In genomic region chr10:114664127-114664526, GRCh38 we compare ENCODE assay signal across 32 cellular contexts. TPM values are rescaled to one million over a fixed set of nuclear protein-coding genes. Genes with fewer than 3 reads are reported as not detected.
DNase-seq lines count a peak whose midpoint lies in the region; ATAC-seq, FAIRE-seq and TF ChIP-seq lines count a peak whose summit lies in the region.
"Had no signal": no experiment of that assay in that cellular context is flagged by ENCODE, and none has a peak within 500 bp of the region (broad histone marks: within the 10 kb centered on the region; RNA-seq: fewer than 3 reads in every experiment).

No MANE protein-coding gene starts in this region.

- intact Hi-C loops in right lobe of liver (cut with DNase I) (no loop called here), HepG2 (cut with micrococcal nuclease; ENCODE audit: unreplicated experiment) (no loop called here), dorsolateral prefrontal cortex (cut with DNase I) (no loop called here)

- H3K27me3 ChIP-seq in right lobe of liver, result no peaks in the 10 kb centered on the region
- no peaks in the 10 kb centered on the region for H3K27me3 ChIP-seq in HepG2 (ENCODE audit: control insufficient read depth in 1 of 2, insufficient read depth in 2 of 2, low read length in 2 of 2)
- H3K27me3 ChIP-seq in dorsolateral prefrontal cortex, result no peaks in the 10 kb centered on the region
- H3K27me3 ChIP-seq: BLaER1 treated with 17β-estradiol and CSF1 and Interleukin-3, amounts not matched to agents 10 nM and 100 nM; MG63; tibial nerve had no signal

- FAIRE-seq in HepG2 (lab: Jason Lieb, UNC), result no peak
- FAIRE-seq: GM18507, HTR-8/SVneo had no signal

- POLR2A ChIA-PET in HepG2 (lab: Yijun Ruan, JAX), result no interaction called here

- in situ Hi-C loops in HepG2 (cut with HindIII; ENCODE audit: extremely low pct_ligation_motif_present, low pct_unique_long_range_greater_than_20kb), result no loop called here

- H3K4me3 ChIP-seq in right lobe of liver, result no peak overlapping the region
- H3K4me3 ChIP-seq in HepG2 (replicated peaks in 1 of 3; ENCODE audit: insufficient read depth in 1 of 3, low read depth in 2 of 3, low read length in 3 of 3), result no peak overlapping the region
- no peak overlapping the region for H3K4me3 ChIP-seq in dorsolateral prefrontal cortex
- H3K4me3 ChIP-seq: BLaER1 treated with 17β-estradiol and CSF1 and Interleukin-3, amounts not matched to agents 10 nM and 100 nM; MG63; smooth muscle cell; tibial nerve had no signal

- H3K4me1 Mint-ChIP-seq in mesothelial cell of epicardium, result peaks cover 26% of the 10 kb centered on the region
- H3K4me1 Mint-ChIP-seq: activated CD8-positive, alpha-beta memory T cell treated with anti-CD3 and anti-CD28 coated beads, Interleukin-2, amount 10 ng/mL, durations not matched to agents 7 days and 5 days had no signal

- H3K27me3 Mint-ChIP-seq in mesothelial cell of epicardium (ENCODE audit: low read depth), result peaks cover 2% of the 10 kb centered on the region

- TF ChIP-seq CTCF in right lobe of liver (IDR thresholded peaks at IDR 0.05), result no peak
- no peak for TF ChIP-seq CTCF in HepG2 (CRISPR knock-in tag; IDR thresholded peaks at IDR 0.05)
- TF ChIP-seq CTCF in dorsolateral prefrontal cortex (IDR thresholded peaks at IDR 0.05 in 54 of 56, conservative IDR thresholded peaks at IDR 0.05 in 2 of 56; ENCODE audit: low read depth in 1 of 56, partially characterized antibody in 56 of 56), result no peak
- no peak for TF ChIP-seq CTCF in mesothelial cell of epicardium (IDR thresholded peaks at IDR 0.05; ENCODE audit: unreplicated experiment)

- H2AFZ ChIP-seq in HepG2 (ENCODE audit: low read length), result no peak overlapping the region

- TF ChIP-seq RAD21 in HepG2 (CRISPR knock-in tag; IDR thresholded peaks at IDR 0.05), result no peak

- no TSS peak for BruUV-seq in HepG2 (replicated peaks; lab: Mats Ljungman, UMichigan)

- H3K4me3 Mint-ChIP-seq in mesothelial cell of epicardium, result no peak overlapping the region
- H3K4me3 Mint-ChIP-seq: activated CD8-positive, alpha-beta memory T cell treated with anti-CD3 and anti-CD28 coated beads, Interleukin-2, amount 10 ng/mL, durations not matched to agents 7 days and 5 days; activated T-cell treated with anti-CD3 and anti-CD28 coated beads, Interleukin-2, amount 50 U/mL, for 72 hours; brain; naive thymus-derived CD8-positive, alpha-beta T cell had no signal

- H3K9ac ChIP-seq in HepG2 (ENCODE audit: insufficient read depth, low read depth, low read length), result no peak overlapping the region
- H3K9ac ChIP-seq: BLaER1 treated with 17β-estradiol and CSF1 and Interleukin-3, amounts not matched to agents 10 nM and 100 nM had no signal

- H3K79me2 ChIP-seq in HepG2 (ENCODE audit: insufficient read depth, low read length), result no peaks in the 10 kb centered on the region

- DNase-seq in right lobe of liver, result no peak
- no peak for DNase-seq in HepG2 (ENCODE audit: low spot score)
- no peak for DNase-seq in dorsolateral prefrontal cortex
- DNase-seq in mesothelial cell of epicardium (ENCODE audit: low spot score in 2 of 2, unreplicated experiment in 2 of 2), result no peak
- DNase-seq in glomerular visceral epithelial cell (ENCODE audit: extremely low spot score), result no peak
- DNase-seq in activated CD4-positive, alpha-beta T cell treated with anti-CD3 and anti-CD28 coated beads, Interleukin-2, amount 50 U/mL, for 4 hours, result no peak
- DNase-seq: activated CD4-positive, alpha-beta T cell treated with anti-CD3 and anti-CD28 coated beads, Interleukin-2, amount 50 U/mL, for 1 hour; activated CD8-positive, alpha-beta memory T cell treated with anti-CD3 and anti-CD28 coated beads, Interleukin-2, amount 10 ng/mL, durations not matched to agents 7 days and 5 days; activated naive CD4-positive, alpha-beta T cell; activated T-cell treated with anti-CD3 and anti-CD28 coated beads, Interleukin-2, amount 50 U/mL, for 72 hours; COR-L47; DND-41; effector memory CD4-positive, alpha-beta T cell; KG1; MG63; midbrain; naive thymus-derived CD8-positive, alpha-beta T cell; NCI-H1436; NCI-H2107; NCI-H446 treated with DMSO at 0.1 percent for 48 hours; PC-3; SHP77 treated with DMSO at 0.1 percent for 48 hours; stimulated activated CD4-positive, alpha-beta T cell treated with anti-CD3 and anti-CD28 coated beads, Interleukin-1b, Interleukin-23, amount 100 ng/mL, for 48 hours; T1000 had no signal

- H3K4me1 ChIP-seq in right lobe of liver (peaks cover 0 to 17% (median 9%) of the 10 kb centered on the region in 4 donors), HepG2 (ENCODE audit: insufficient read depth, low read length) (peaks cover 40% of the 10 kb centered on the region)
- H3K4me1 ChIP-seq: BLaER1 treated with 17β-estradiol and CSF1 and Interleukin-3, amounts not matched to agents 10 nM and 100 nM had no signal

- H3K27ac Mint-ChIP-seq in mesothelial cell of epicardium, result peak overlapping the region; percentile 21
- H3K27ac Mint-ChIP-seq: activated CD8-positive, alpha-beta memory T cell treated with anti-CD3 and anti-CD28 coated beads, Interleukin-2, amount 10 ng/mL, durations not matched to agents 7 days and 5 days; activated T-cell treated with anti-CD3 and anti-CD28 coated beads, Interleukin-2, amount 50 U/mL, for 72 hours; naive thymus-derived CD8-positive, alpha-beta T cell had no signal

- H3K36me3 ChIP-seq in right lobe of liver (no peaks in the 10 kb centered on the region), HepG2 (replicated peaks in 1 of 2; ENCODE audit: control insufficient read depth in 1 of 2, insufficient read depth in 2 of 2, low read length in 2 of 2) (no peaks in the 10 kb centered on the region)
- H3K36me3 ChIP-seq: BLaER1 treated with 17β-estradiol and CSF1 and Interleukin-3, amounts not matched to agents 10 nM and 100 nM; tibial nerve had no signal

- CTCF ChIA-PET in HepG2 (lab: Yijun Ruan, JAX; ENCODE audit: low intra/inter-chr PET ratio, low total read pairs), result no interaction called here

- TF ChIP-seq EP300 in HepG2 (IDR thresholded peaks at IDR 0.05; ENCODE audit: low read depth in 2 of 2, low read length in 2 of 2) (no peak), HepG2 (CRISPR knock-in tag; IDR thresholded peaks at IDR 0.05; ENCODE audit: borderline replicate concordance) (no peak)

- 86% methylated on average over 4 of the region's 4 CpGs for WGBS in right lobe of liver (ENCODE audit: insufficient coverage, low coverage, low lambda C conversion rate, missing lambda C conversion rate)
- 47% methylated on average over 4 of the region's 4 CpGs for WGBS in HepG2 (ENCODE audit: low lambda C conversion rate)

- TF ChIP-seq POLR2A in right lobe of liver (IDR thresholded peaks at IDR 0.05), result no peak
- no peak for TF ChIP-seq POLR2A in HepG2 (IDR thresholded peaks at IDR 0.05; ENCODE audit: insufficient read depth in 1 of 2, low read depth in 2 of 2, low read length in 2 of 2)

- H4K20me1 ChIP-seq in HepG2 (ENCODE audit: insufficient read depth, low read length), result no peaks in the 10 kb centered on the region
- H4K20me1 ChIP-seq: BLaER1 treated with 17β-estradiol and CSF1 and Interleukin-3, amounts not matched to agents 10 nM and 100 nM had no signal

- H3K9me3 Mint-ChIP-seq in mesothelial cell of epicardium, result peaks cover 9% of the 10 kb centered on the region

- H3K36me3 Mint-ChIP-seq in mesothelial cell of epicardium, result no peaks in the 10 kb centered on the region
- H3K36me3 Mint-ChIP-seq: activated CD8-positive, alpha-beta memory T cell treated with anti-CD3 and anti-CD28 coated beads, Interleukin-2, amount 10 ng/mL, durations not matched to agents 7 days and 5 days; brain had no signal

- H3K9me3 ChIP-seq in right lobe of liver (no peaks in the 10 kb centered on the region), HepG2 (ENCODE audit: low read length) (peaks cover 7% of the 10 kb centered on the region; the same call in 1 of the 2 replicates)
- H3K9me3 ChIP-seq: MG63 had no signal

- ATAC-seq in right lobe of liver, result no peak
- no peak for ATAC-seq in HepG2
- no peak for ATAC-seq in HG02678 (IDR thresholded peaks at IDR 0.05; ENCODE audit: unreplicated experiment)
- ATAC-seq: activated CD8-positive, alpha-beta memory T cell treated with anti-CD3 and anti-CD28 coated beads, Interleukin-2, amount 10 ng/mL, durations not matched to agents 7 days and 5 days; activated T-cell treated with anti-CD3 and anti-CD28 coated beads, Interleukin-2, amount 50 U/mL, for 72 hours; HCT116; naive thymus-derived CD8-positive, alpha-beta T cell; PC-3 had no signal

- no peak overlapping the region for H3K4me2 ChIP-seq in HepG2 (ENCODE audit: low read depth, low read length)
- H3K4me2 ChIP-seq: BLaER1 treated with 17β-estradiol and CSF1 and Interleukin-3, amounts not matched to agents 10 nM and 100 nM; smooth muscle cell had no signal

- H3K27ac ChIP-seq in right lobe of liver (peak overlapping the region in 2 of 3 donors; percentile 48 to 57), HepG2 (ENCODE audit: extremely low read length, insufficient read depth, low read length) (no peak overlapping the region), dorsolateral prefrontal cortex (peak overlapping the region in 30 of 59 donors; percentile 5 to 76 (median 58))
- H3K27ac ChIP-seq: BLaER1 treated with 17β-estradiol and CSF1 and Interleukin-3, amounts not matched to agents 10 nM and 100 nM had no signal

RNA-seq across cellular contexts. Expression of gene ABLIM1, which starts 6.1 kb away (rescaled TPM):
- total RNA-seq in right lobe of liver (10 to 100 TPM; 38.8 to 76.5 (median 50.6) TPM), HepG2 (2016; rRNA removed; fragmentation: Illumina TruSeq; extraction: Trizol) (59.4 and 98.7 TPM in 2 replicates), dorsolateral prefrontal cortex (100 to 1,000 TPM in 116 of 120 experiments, 10 to 100 TPM in 4; 73.6 to 222 (median 138) TPM), mesothelial cell of epicardium (99.5 to 105 TPM (median 102 TPM) in 3 replicates)
- total RNA-seq in HepG2 (2016; cell fraction: cytosol; rRNA removed; fragmentation: Illumina TruSeq; extraction: Trizol; ENCODE audit: low read depth), result 9.8 and 11.3 TPM in 2 replicates
- total RNA-seq in HepG2 (2016; cell fraction: insoluble cytoplasmic fraction; rRNA removed; fragmentation: Illumina TruSeq; extraction: Trizol), result 58.9 and 89.3 TPM in 2 replicates
- 46.0 and 48.9 TPM in 2 replicates for total RNA-seq in HepG2 (2016; cell fraction: membrane; rRNA removed; fragmentation: Illumina TruSeq; extraction: Trizol)
- 51.3 and 54.7 TPM in 2 replicates for total RNA-seq in HepG2 (2016; cell fraction: nucleus; rRNA removed; fragmentation: Illumina TruSeq; extraction: Trizol)
- polyA plus RNA-seq in HepG2 (2011; rRNA removed), result 68.6 and 92.7 TPM in 2 replicates
- 71.2 and 78.6 TPM in 2 replicates for polyA plus RNA-seq in HepG2 (2011; cell fraction: cytosol; rRNA removed)
- 66.0 and 78.5 TPM in 2 replicates for polyA plus RNA-seq in HepG2 (2011; cell fraction: nucleus; rRNA removed)
- polyA plus RNA-seq in HepG2 (2012), result 35.3 and 56.8 TPM in 2 replicates
- 4.3 and 5.3 TPM in 2 replicates for polyA plus RNA-seq in HepG2 (2016; cell fraction: cytosol; fragmentation: Illumina TruSeq; extraction: Trizol; ENCODE audit: low read depth)
- polyA plus RNA-seq in HepG2 (2016; cell fraction: insoluble cytoplasmic fraction; fragmentation: Illumina TruSeq; extraction: Trizol; ENCODE audit: low read depth), result 63.3 and 64.1 TPM in 2 replicates
- polyA plus RNA-seq in HepG2 (2016; cell fraction: membrane; fragmentation: Illumina TruSeq; extraction: Trizol; ENCODE audit: low read depth), result 17.7 and 19.0 TPM in 2 replicates
- polyA plus RNA-seq in HepG2 (2016; cell fraction: nucleus; fragmentation: Illumina TruSeq; extraction: Trizol; ENCODE audit: insufficient read depth, low read depth), result 43.5 and 44.5 TPM in 2 replicates
- 156 and 220 TPM in 2 replicates for polyA minus RNA-seq in HepG2 (2011; rRNA and poly(A)+ RNA removed; ENCODE audit: low replicate concordance)
- polyA minus RNA-seq in HepG2 (2011; cell fraction: cytosol; rRNA and poly(A)+ RNA removed), result 57.6 and 88.5 TPM in 2 replicates
- polyA minus RNA-seq in HepG2 (2011; cell fraction: nucleus; rRNA and poly(A)+ RNA removed), result 98.6 and 111 TPM in 2 replicates
